In the genomic region with DNA sequence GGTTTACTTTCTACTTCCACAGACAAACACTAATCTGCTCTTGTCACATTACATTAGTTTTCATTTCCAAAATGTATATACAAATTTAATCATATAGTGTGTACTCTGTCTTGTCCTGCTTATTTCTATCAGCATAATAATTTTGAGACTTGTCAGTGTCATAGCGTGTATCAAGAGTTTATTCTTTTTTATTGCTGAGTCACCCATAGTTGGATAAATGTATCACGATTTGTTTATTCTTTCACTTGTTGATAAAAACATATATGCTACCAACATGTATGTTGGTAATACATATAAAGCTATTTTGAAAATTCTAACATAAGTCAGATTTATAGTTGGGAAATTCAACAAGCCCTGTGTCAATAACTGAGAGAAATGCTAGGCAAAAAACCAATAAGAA, we compare ENCODE assay signal across 31 cellular contexts.
"Had no signal": no experiment of that assay in that cellular context is flagged by ENCODE, and none has a peak within 500 bp of the region (broad histone marks: within the 10 kb centered on the region; RNA-seq: fewer than 3 reads in every experiment).

No MANE protein-coding gene starts in this region.

- H3K36me3 ChIP-seq: neural progenitor cell, ovary, spleen, suprapubic skin, tibial artery, transverse colon, upper lobe of right lung, uterus had no signal

- DNase-seq: natural killer cell; occipital lobe; ovary; posterior cingulate gyrus; psoas muscle; right cardiac atrium; spleen; stimulated activated CD4-positive, alpha-beta T cell treated with anti-CD3 and anti-CD28 coated beads, Interleukin-12 subunit alpha, Interleukin-12 subunit beta, amount 100 ng/mL, for 4 hours; stimulated activated CD4-positive, alpha-beta T cell treated with anti-CD3 and anti-CD28 coated beads, Interleukin-1b, Interleukin-23, amount 100 ng/mL, for 48 hours; stimulated activated CD4-positive, alpha-beta T cell treated with anti-CD3 and anti-CD28 coated beads, Interleukin-4, amount 100 ng/mL, for 1 hour; stimulated activated CD4-positive, alpha-beta T cell treated with anti-CD3 and anti-CD28 coated beads, Interleukin-4, amount 100 ng/mL, for 4 hours; stimulated activated CD8-positive, alpha-beta memory T cell treated with anti-CD3 and anti-CD28 coated beads, Interleukin-4, amount 100 ng/mL, for 48 hours; stimulated activated naive CD4-positive, alpha-beta T cell; stimulated activated naive CD8-positive, alpha-beta T cell treated with anti-CD3 and anti-CD28 coated beads, Interleukin-15, amount 100 ng/mL, for 72 hours; stimulated activated naive CD8-positive, alpha-beta T cell treated with anti-CD3 and anti-CD28 coated beads, Interleukin-15, Interleukin-2, amounts not matched to agents 100 U/mL and 50 U/mL, for 24 hours; substantia nigra; testis; tibial artery; transverse colon; upper lobe of right lung; uterus had no signal

- H3K9ac ChIP-seq: neural progenitor cell, parathyroid adenoma had no signal

- H3K27ac ChIP-seq: neural progenitor cell, ovary, parathyroid adenoma, psoas muscle, skin epidermis, spleen, suprapubic skin, testis, tibial artery, transverse colon, upper lobe of right lung, uterus had no signal

- H3K79me2 ChIP-seq: parathyroid adenoma had no signal

- H3K27me3 Mint-ChIP-seq: progenitor cell of endocrine pancreas; stimulated activated memory B cell treated with anti-CD40 and anti-IgM and Interleukin-4, amounts not matched to agents 10 μg/mL and 1 μg/mL and 100 μg/mL, for 72 hours; stimulated activated naive CD8-positive, alpha-beta T cell treated with anti-CD3 and anti-CD28 coated beads, Interleukin-15, amount 100 ng/mL, for 72 hours; type B pancreatic cell had no signal

- H3K4me1 ChIP-seq: neural progenitor cell, parathyroid adenoma, psoas muscle, spleen, suprapubic skin, testis, tibial artery, transverse colon, upper lobe of right lung, uterus had no signal

- H3K4me2 ChIP-seq: neural progenitor cell, smooth muscle cell had no signal

- H3K4me3 ChIP-seq: neural progenitor cell, ovary, psoas muscle, skin epidermis, smooth muscle cell, spleen, suprapubic skin, testis, tibial artery, transverse colon, upper lobe of right lung, uterus had no signal

- H3K27me3 ChIP-seq: neural progenitor cell, ovary, spleen, suprapubic skin, testis, tibial artery, transverse colon, upper lobe of right lung, uterus had no signal

- ATAC-seq: natural killer cell; psoas muscle; right cardiac atrium; sciatic nerve; stimulated activated memory B cell treated with anti-CD40 and anti-IgM and Interleukin-4, amounts not matched to agents 10 μg/mL and 1 μg/mL and 100 μg/mL, for 72 hours; stimulated activated naive CD8-positive, alpha-beta T cell treated with anti-CD3 and anti-CD28 coated beads, Interleukin-15, amount 100 ng/mL, for 72 hours; stimulated activated naive CD8-positive, alpha-beta T cell treated with anti-CD3 and anti-CD28 coated beads, Interleukin-15, Interleukin-2, amounts not matched to agents 100 U/mL and 50 U/mL, for 24 hours; upper lobe of right lung had no signal

- H3K4me3 Mint-ChIP-seq: natural killer cell; nephron; neural progenitor cell; stimulated activated memory B cell treated with anti-CD40 and anti-IgM and Interleukin-4, amounts not matched to agents 10 μg/mL and 1 μg/mL and 100 μg/mL, for 72 hours; stimulated activated naive CD8-positive, alpha-beta T cell treated with anti-CD3 and anti-CD28 coated beads, Interleukin-15, amount 100 ng/mL, for 72 hours; type B pancreatic cell had no signal

- H3K4me1 Mint-ChIP-seq: natural killer cell; nephron; stimulated activated memory B cell treated with anti-CD40 and anti-IgM and Interleukin-4, amounts not matched to agents 10 μg/mL and 1 μg/mL and 100 μg/mL, for 72 hours; stimulated activated naive CD8-positive, alpha-beta T cell treated with anti-CD3 and anti-CD28 coated beads, Interleukin-15, amount 100 ng/mL, for 72 hours had no signal

- H3K27ac Mint-ChIP-seq: natural killer cell; nephron; neural progenitor cell; progenitor cell of endocrine pancreas; stimulated activated memory B cell treated with anti-CD40 and anti-IgM and Interleukin-4, amounts not matched to agents 10 μg/mL and 1 μg/mL and 100 μg/mL, for 72 hours; type B pancreatic cell had no signal

- H3K9me3 ChIP-seq: ovary, psoas muscle, suprapubic skin, testis, transverse colon, upper lobe of right lung, uterus had no signal

- H2AFZ ChIP-seq: neural progenitor cell, parathyroid adenoma had no signal

- H3K36me3 Mint-ChIP-seq: natural killer cell; neural progenitor cell; stimulated activated memory B cell treated with anti-CD40 and anti-IgM and Interleukin-4, amounts not matched to agents 10 μg/mL and 1 μg/mL and 100 μg/mL, for 72 hours; type B pancreatic cell had no signal

- H3K9me3 Mint-ChIP-seq: type B pancreatic cell had no signal
